In the genomic region with DNA sequence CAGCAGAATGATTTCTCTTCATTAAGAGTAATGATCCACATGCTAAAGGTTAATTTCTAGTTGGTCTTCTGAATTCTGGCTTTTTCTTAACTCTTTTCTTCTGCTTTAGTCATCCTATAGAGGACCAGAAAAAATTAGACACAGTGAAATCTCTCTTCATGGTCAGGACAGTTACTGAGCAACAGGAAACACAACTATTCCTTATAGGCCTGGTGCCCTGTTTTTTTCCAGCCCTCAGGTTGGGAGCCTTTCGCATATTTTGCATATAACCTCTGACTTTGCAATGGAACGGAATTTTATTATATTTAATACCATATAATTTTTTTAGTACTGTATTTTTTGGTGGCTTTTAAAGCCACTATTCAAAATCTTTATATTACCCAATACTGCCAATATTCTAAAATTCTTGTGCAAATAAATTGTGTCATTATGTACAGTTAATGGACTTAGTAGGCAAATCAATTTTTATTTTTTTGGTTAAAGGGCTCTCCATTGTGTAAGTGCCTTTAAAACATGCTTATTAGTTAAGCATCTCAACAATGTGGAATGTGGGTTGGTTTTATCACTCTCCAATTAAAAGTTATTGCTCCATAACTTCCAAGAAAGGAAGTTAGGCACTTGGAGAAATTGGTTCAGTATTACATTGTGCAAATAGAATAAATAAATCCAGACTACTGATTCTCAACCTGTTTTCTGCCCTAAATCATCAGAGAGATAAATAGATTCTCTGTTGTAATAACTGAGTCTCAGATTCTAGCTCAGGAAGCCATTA, we compare ENCODE assay signal across 2 cellular contexts.
TF ChIP-seq lines count a peak whose summit lies in the region.

No MANE protein-coding gene starts in this region.

TF ChIP-seq in SK-N-SH, 30 proteins besides CTCF, POLR2A, EP300 and RAD21 (continued from another document):
- TF ChIP-seq YY1 (IDR thresholded peaks at IDR 0.05; ENCODE audit: low read depth) (no peak), MXI1 (IDR thresholded peaks at IDR 0.05; ENCODE audit: low read depth, low read length) (no peak), TCF12 (IDR thresholded peaks at IDR 0.05) (no peak), NFIC (IDR thresholded peaks at IDR 0.05; ENCODE audit: borderline replicate concordance) (no peak), FOXJ3 (CRISPR knock-in tag; IDR thresholded peaks at IDR 0.05) (no peak), GABPA (IDR thresholded peaks at IDR 0.05; ENCODE audit: low read depth) (no peak)
- TF ChIP-seq, protein P1, sequence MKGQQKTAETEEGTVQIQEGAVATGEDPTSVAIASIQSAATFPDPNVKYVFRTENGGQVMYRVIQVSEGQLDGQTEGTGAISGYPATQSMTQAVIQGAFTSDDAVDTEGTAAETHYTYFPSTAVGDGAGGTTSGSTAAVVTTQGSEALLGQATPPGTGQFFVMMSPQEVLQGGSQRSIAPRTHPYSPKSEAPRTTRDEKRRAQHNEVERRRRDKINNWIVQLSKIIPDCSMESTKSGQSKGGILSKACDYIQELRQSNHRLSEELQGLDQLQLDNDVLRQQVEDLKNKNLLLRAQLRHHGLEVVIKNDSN (IDR thresholded peaks at IDR 0.05; ENCODE audit: borderline replicate concordance, low read depth) = no peak
- TF ChIP-seq, protein P2, sequence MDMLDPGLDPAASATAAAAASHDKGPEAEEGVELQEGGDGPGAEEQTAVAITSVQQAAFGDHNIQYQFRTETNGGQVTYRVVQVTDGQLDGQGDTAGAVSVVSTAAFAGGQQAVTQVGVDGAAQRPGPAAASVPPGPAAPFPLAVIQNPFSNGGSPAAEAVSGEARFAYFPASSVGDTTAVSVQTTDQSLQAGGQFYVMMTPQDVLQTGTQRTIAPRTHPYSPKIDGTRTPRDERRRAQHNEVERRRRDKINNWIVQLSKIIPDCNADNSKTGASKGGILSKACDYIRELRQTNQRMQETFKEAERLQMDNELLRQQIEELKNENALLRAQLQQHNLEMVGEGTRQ (IDR thresholded peaks at IDR 0.05; ENCODE audit: borderline replicate concordance, low read depth, low read length) = no peak

TF ChIP-seq in GM23338, 12 proteins besides CTCF, POLR2A, EP300 and RAD21 (continued from another document):
- TF ChIP-seq, protein P3, sequence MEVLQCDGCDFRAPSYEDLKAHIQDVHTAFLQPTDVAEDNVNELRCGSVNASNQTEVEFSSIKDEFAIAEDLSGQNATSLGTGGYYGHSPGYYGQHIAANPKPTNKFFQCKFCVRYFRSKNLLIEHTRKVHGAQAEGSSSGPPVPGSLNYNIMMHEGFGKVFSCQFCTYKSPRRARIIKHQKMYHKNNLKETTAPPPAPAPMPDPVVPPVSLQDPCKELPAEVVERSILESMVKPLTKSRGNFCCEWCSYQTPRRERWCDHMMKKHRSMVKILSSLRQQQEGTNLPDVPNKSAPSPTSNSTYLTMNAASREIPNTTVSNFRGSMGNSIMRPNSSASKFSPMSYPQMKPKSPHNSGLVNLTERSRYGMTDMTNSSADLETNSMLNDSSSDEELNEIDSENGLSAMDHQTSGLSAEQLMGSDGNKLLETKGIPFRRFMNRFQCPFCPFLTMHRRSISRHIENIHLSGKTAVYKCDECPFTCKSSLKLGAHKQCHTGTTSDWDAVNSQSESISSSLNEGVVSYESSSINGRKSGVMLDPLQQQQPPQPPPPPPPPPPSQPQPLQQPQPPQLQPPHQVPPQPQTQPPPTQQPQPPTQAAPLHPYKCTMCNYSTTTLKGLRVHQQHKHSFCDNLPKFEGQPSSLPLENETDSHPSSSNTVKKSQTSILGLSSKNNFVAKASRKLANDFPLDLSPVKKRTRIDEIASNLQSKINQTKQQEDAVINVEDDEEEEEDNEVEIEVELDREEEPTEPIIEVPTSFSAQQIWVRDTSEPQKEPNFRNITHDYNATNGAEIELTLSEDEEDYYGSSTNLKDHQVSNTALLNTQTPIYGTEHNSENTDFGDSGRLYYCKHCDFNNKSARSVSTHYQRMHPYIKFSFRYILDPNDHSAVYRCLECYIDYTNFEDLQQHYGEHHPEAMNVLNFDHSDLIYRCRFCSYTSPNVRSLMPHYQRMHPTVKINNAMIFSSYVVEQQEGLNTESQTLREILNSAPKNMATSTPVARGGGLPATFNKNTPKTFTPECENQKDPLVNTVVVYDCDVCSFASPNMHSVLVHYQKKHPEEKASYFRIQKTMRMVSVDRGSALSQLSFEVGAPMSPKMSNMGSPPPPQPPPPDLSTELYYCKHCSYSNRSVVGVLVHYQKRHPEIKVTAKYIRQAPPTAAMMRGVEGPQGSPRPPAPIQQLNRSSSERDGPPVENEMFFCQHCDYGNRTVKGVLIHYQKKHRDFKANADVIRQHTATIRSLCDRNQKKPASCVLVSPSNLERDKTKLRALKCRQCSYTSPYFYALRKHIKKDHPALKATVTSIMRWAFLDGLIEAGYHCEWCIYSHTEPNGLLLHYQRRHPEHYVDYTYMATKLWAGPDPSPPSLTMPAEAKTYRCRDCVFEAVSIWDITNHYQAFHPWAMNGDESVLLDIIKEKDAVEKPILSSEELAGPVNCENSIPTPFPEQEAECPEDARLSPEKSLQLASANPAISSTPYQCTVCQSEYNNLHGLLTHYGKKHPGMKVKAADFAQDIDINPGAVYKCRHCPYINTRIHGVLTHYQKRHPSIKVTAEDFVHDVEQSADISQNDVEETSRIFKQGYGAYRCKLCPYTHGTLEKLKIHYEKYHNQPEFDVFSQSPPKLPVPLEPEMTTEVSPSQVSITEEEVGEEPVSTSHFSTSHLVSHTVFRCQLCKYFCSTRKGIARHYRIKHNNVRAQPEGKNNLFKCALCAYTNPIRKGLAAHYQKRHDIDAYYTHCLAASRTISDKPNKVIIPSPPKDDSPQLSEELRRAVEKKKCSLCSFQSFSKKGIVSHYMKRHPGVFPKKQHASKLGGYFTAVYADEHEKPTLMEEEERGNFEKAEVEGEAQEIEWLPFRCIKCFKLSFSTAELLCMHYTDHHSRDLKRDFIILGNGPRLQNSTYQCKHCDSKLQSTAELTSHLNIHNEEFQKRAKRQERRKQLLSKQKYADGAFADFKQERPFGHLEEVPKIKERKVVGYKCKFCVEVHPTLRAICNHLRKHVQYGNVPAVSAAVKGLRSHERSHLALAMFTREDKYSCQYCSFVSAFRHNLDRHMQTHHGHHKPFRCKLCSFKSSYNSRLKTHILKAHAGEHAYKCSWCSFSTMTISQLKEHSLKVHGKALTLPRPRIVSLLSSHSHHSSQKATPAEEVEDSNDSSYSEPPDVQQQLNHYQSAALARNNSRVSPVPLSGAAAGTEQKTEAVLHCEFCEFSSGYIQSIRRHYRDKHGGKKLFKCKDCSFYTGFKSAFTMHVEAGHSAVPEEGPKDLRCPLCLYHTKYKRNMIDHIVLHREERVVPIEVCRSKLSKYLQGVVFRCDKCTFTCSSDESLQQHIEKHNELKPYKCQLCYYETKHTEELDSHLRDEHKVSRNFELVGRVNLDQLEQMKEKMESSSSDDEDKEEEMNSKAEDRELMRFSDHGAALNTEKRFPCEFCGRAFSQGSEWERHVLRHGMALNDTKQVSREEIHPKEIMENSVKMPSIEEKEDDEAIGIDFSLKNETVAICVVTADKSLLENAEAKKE (CRISPR knock-in tag; IDR thresholded peaks at IDR 0.05) = no peak
- TF ChIP-seq JUNB (IDR thresholded peaks at IDR 0.05; ENCODE audit: unreplicated experiment) (no peak), ZNF114 (CRISPR knock-in tag; IDR thresholded peaks at IDR 0.05) (no peak)
- TF ChIP-seq, protein P4, sequence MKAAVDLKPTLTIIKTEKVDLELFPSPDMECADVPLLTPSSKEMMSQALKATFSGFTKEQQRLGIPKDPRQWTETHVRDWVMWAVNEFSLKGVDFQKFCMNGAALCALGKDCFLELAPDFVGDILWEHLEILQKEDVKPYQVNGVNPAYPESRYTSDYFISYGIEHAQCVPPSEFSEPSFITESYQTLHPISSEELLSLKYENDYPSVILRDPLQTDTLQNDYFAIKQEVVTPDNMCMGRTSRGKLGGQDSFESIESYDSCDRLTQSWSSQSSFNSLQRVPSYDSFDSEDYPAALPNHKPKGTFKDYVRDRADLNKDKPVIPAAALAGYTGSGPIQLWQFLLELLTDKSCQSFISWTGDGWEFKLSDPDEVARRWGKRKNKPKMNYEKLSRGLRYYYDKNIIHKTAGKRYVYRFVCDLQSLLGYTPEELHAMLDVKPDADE (IDR thresholded peaks at IDR 0.05) = no peak
- TF ChIP-seq, protein P5, sequence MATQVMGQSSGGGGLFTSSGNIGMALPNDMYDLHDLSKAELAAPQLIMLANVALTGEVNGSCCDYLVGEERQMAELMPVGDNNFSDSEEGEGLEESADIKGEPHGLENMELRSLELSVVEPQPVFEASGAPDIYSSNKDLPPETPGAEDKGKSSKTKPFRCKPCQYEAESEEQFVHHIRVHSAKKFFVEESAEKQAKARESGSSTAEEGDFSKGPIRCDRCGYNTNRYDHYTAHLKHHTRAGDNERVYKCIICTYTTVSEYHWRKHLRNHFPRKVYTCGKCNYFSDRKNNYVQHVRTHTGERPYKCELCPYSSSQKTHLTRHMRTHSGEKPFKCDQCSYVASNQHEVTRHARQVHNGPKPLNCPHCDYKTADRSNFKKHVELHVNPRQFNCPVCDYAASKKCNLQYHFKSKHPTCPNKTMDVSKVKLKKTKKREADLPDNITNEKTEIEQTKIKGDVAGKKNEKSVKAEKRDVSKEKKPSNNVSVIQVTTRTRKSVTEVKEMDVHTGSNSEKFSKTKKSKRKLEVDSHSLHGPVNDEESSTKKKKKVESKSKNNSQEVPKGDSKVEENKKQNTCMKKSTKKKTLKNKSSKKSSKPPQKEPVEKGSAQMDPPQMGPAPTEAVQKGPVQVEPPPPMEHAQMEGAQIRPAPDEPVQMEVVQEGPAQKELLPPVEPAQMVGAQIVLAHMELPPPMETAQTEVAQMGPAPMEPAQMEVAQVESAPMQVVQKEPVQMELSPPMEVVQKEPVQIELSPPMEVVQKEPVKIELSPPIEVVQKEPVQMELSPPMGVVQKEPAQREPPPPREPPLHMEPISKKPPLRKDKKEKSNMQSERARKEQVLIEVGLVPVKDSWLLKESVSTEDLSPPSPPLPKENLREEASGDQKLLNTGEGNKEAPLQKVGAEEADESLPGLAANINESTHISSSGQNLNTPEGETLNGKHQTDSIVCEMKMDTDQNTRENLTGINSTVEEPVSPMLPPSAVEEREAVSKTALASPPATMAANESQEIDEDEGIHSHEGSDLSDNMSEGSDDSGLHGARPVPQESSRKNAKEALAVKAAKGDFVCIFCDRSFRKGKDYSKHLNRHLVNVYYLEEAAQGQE (IDR thresholded peaks at IDR 0.05; ENCODE audit: unreplicated experiment) = no peak
TF ChIP-seq in GM23338: peak in this region for 0.
